Comparison of ENCODE assay signal across 9 cellular contexts in genomic region chr14:61661471-61661988, GRCh38. TPM values are rescaled to one million over a fixed set of nuclear protein-coding genes. Genes with fewer than 3 reads are reported as not detected.
DNase-seq lines count a peak whose midpoint lies in the region; ATAC-seq and TF ChIP-seq lines count a peak whose summit lies in the region.
"Had no signal": no experiment of that assay in that cellular context is flagged by ENCODE, and none has a peak within 500 bp of the region (broad histone marks: within the 10 kb centered on the region; RNA-seq: fewer than 3 reads in every experiment).

No MANE protein-coding gene starts in this region.

- H3K27me3 ChIP-seq in testis: no peaks in the 10 kb centered on the region

- peak; percentile 21 for ATAC-seq in GM21360 (IDR thresholded peaks at IDR 0.05; ENCODE audit: unreplicated experiment)

- TF ChIP-seq POLR2A in testis (IDR thresholded peaks at IDR 0.05): no peak

- WGBS in testis, 2 donors: 51 to 52% methylated on average over 2 of the region's 2 CpGs

- intact Hi-C loops in testis (cut with DNase I; ENCODE audit: low total_unique reads): no loop called here

- DNase-seq in AG10803 (ENCODE audit: low read depth) (peak; percentile 49), NAMALWA (ENCODE audit: low spot score) (peak; percentile 3), fibroblast of gingiva (ENCODE audit: low read depth) (peak; percentile 43), substantia nigra (lab: John Stamatoyannopoulos, UW) (no peak), hypothalamus (lab: John Stamatoyannopoulos, UW) (no peak), NCI-H146 (lab: John Stamatoyannopoulos, UW) (no peak), testis (no peak)
- DNase-seq: DMS53 had no signal

- H3K4me3 ChIP-seq in AG10803 (ENCODE audit: low read length): no peak overlapping the region
- no peak overlapping the region for H3K4me3 ChIP-seq in testis

- peaks cover 3% of the 10 kb centered on the region for H3K4me1 ChIP-seq in testis

- no peaks in the 10 kb centered on the region for H3K9me3 ChIP-seq in testis

- H3K27ac ChIP-seq in substantia nigra (ENCODE audit: low read depth, low read length, poor library complexity, severe bottlenecking) (no peak overlapping the region), testis (no peak overlapping the region)

- TF ChIP-seq CTCF in AG10803 (conservative IDR thresholded peaks at IDR 0.05; ENCODE audit: low read length) (no peak), testis (IDR thresholded peaks at IDR 0.05) (no peak)

- no peaks in the 10 kb centered on the region for H3K36me3 ChIP-seq in testis (ENCODE audit: low read depth, missing control alignments)

RNA-seq across cellular contexts. Expression of gene HIF1A, which starts 33.8 kb away (rescaled TPM):
- total RNA-seq in testis: 100 to 1,000 TPM; 105 to 140 TPM
- polyA plus RNA-seq in testis (ENCODE audit: insufficient read depth, low read depth, low replicate concordance): 63.1 TPM

Comparison
In these comparisons a context has a peak if more than half of its experiments do, and no peak if none do; other contexts are left out.
1. DNase-seq: peak in AG10803 (single experiment), NAMALWA (single experiment) and fibroblast of gingiva (single experiment); none in substantia nigra (0 of 49), hypothalamus (0 of 51), NCI-H146 (single experiment) and testis (single experiment).